Comparison of ENCODE assay signal across 11 cellular contexts in genomic region chr4:169723207-169723606, GRCh38. TPM values are rescaled to one million over a fixed set of nuclear protein-coding genes. Genes with fewer than 3 reads are reported as not detected.
A peak's percentile ranks its signal among the peaks of the same experiment; 100 is the strongest.
DNase-seq lines count a peak whose midpoint lies in the region; ATAC-seq and TF ChIP-seq lines count a peak whose summit lies in the region.
"Had no signal": no experiment of that assay in that cellular context is flagged by ENCODE, and none has a peak within 500 bp of the region (broad histone marks: within the 10 kb centered on the region; RNA-seq: fewer than 3 reads in every experiment).

No MANE protein-coding gene starts in this region.

- intact Hi-C loops in A673 (cut with micrococcal nuclease; ENCODE audit: unreplicated experiment): no loop called here

- H3K4me1 ChIP-seq in A673 (ENCODE audit: insufficient read depth, low read length, poor library complexity, severe bottlenecking) (no peaks in the 10 kb centered on the region), GM23338 (ENCODE audit: insufficient read depth) (no peaks in the 10 kb centered on the region), foreskin keratinocyte (no peaks in the 10 kb centered on the region)

- H3K9ac ChIP-seq in SK-N-MC (ENCODE audit: insufficient read length): peak overlapping the region; percentile 6

- H3K27ac ChIP-seq in A673 (ENCODE audit: low read depth, low read length, poor library complexity, severe bottlenecking) (no peak overlapping the region), GM23338 (ENCODE audit: low read depth) (no peak overlapping the region), SK-N-MC (no peak overlapping the region), foreskin keratinocyte (no peak overlapping the region)

- H3K27me3 ChIP-seq in A673 (replicated peaks; ENCODE audit: insufficient read depth, low read depth, low read length, poor library complexity): no peaks in the 10 kb centered on the region
- no peaks in the 10 kb centered on the region for H3K27me3 ChIP-seq in GM23338 (ENCODE audit: insufficient read depth)
- H3K27me3 ChIP-seq in foreskin keratinocyte: no peaks in the 10 kb centered on the region

- peak; percentile 46 for DNase-seq in A673 (ENCODE audit: low spot score)
- peak; percentile 59 for DNase-seq in GM23338 (ENCODE audit: low spot score)
- no peak for DNase-seq in SK-N-MC (ENCODE audit: low read depth, low spot score)
- DNase-seq in foreskin keratinocyte: no peak
- DNase-seq in anterior cingulate cortex (lab: John Stamatoyannopoulos, UW): no peak
- DNase-seq in MV-4-11 (lab: John Stamatoyannopoulos, UW): no peak
- DNase-seq: activated effector memory CD4-positive, alpha-beta T cell treated with Interleukin-2 at 50 U/mL for 16 hours; NCI-H1417 treated with DMSO at 0.1 percent for 48 hours had no signal

- CTCF ChIA-PET in A673 (lab: Charles Lee): interaction anchor here (1.9 kb wide), 1 partner anchor 110 kb away, joined by 13 read pairs; the partner anchor contains the start of gene NEK1

- no peaks in the 10 kb centered on the region for H3K36me3 ChIP-seq in A673 (ENCODE audit: insufficient read depth, low read length, poor library complexity, severe bottlenecking)
- H3K36me3 ChIP-seq in GM23338 (ENCODE audit: insufficient read depth): no peaks in the 10 kb centered on the region
- peaks cover 7% of the 10 kb centered on the region; the same call in 1 of the 2 replicates for H3K36me3 ChIP-seq in SK-N-MC (ENCODE audit: insufficient read depth, low read length)

- ATAC-seq in GM23338 (peak; percentile 35; the same call in 1 of the 3 replicates), foreskin keratinocyte (no peak), GM19328 (IDR thresholded peaks at IDR 0.05; ENCODE audit: unreplicated experiment) (no peak), GM18858 (IDR thresholded peaks at IDR 0.05; ENCODE audit: unreplicated experiment) (no peak)

- no peaks in the 10 kb centered on the region for H3K9me3 Mint-ChIP-seq in GM23338
- H3K9me3 Mint-ChIP-seq: mesothelial cell of epicardium had no signal

- H3K79me2 ChIP-seq in GM23338 (replicated peaks; ENCODE audit: insufficient read depth): no peaks in the 10 kb centered on the region

- no peak overlapping the region for H3K27ac Mint-ChIP-seq in GM23338
- H3K27ac Mint-ChIP-seq: mesothelial cell of epicardium had no signal

- POLR2A ChIA-PET in A673 (lab: Charles Lee; ENCODE audit: low non-redundant PET): interaction anchor here (0.7 kb wide), 1 partner anchor 12 kb away, joined by 4 read pairs; no protein-coding TSS in a partner anchor

- no peaks in the 10 kb centered on the region for H3K4me1 Mint-ChIP-seq in GM23338
- H3K4me1 Mint-ChIP-seq: mesothelial cell of epicardium had no signal

- H3K27me3 Mint-ChIP-seq in GM23338 (ENCODE audit: insufficient read depth, low read depth, poor library complexity): no peaks in the 10 kb centered on the region

- no peaks in the 10 kb centered on the region for H3K9me3 ChIP-seq in A673 (ENCODE audit: low read depth, low read length, poor library complexity, severe bottlenecking)
- H3K9me3 ChIP-seq in SK-N-MC (ENCODE audit: low read depth, low read length): no peaks in the 10 kb centered on the region

- H3K4me2 ChIP-seq in GM23338: no peak overlapping the region

- no peaks in the 10 kb centered on the region for H3K36me3 Mint-ChIP-seq in GM23338 (ENCODE audit: low read depth)
- H3K36me3 Mint-ChIP-seq: mesothelial cell of epicardium had no signal

- TF ChIP-seq CTCF in A673 (conservative IDR thresholded peaks at IDR 0.05; ENCODE audit: low read depth, low read length) (peak; percentile 65), GM23338 (conservative IDR thresholded peaks at IDR 0.05; ENCODE audit: low read depth in 2 of 2) (peak; percentile 62 to 75), foreskin keratinocyte (conservative IDR thresholded peaks at IDR 0.05) (peak; percentile 42)

- BruUV-seq in A673 (replicated peaks; lab: Mats Ljungman, UMichigan): no TSS peak

- H3K4me3 Mint-ChIP-seq in GM23338: no peak overlapping the region
- H3K4me3 Mint-ChIP-seq: mesothelial cell of epicardium had no signal

- no peak overlapping the region for H2AFZ ChIP-seq in GM23338

- H3K9me2 ChIP-seq in GM23338 (ENCODE audit: insufficient read depth): no peaks in the 10 kb centered on the region

- no peak overlapping the region for H3K4me3 ChIP-seq in A673 (ENCODE audit: low read depth, low read length, poor library complexity, severe bottlenecking)
- H3K4me3 ChIP-seq in GM23338: no peak overlapping the region
- no peak overlapping the region for H3K4me3 ChIP-seq in SK-N-MC

- no peaks in the 10 kb centered on the region for H4K20me1 ChIP-seq in GM23338 (replicated peaks; ENCODE audit: insufficient read depth)

- H3F3A ChIP-seq in GM23338 (replicated peaks; ENCODE audit: low read depth): no peaks in the 10 kb centered on the region

TF ChIP-seq in GM23338, 12 proteins besides CTCF, POLR2A, EP300 and RAD21 (continues in another document):
- TF ChIP-seq ZNF331 (CRISPR knock-in tag; IDR thresholded peaks at IDR 0.05; ENCODE audit: low read depth) (no peak), REST (IDR thresholded peaks at IDR 0.05; ENCODE audit: unreplicated experiment) (no peak), STAT1 (IDR thresholded peaks at IDR 0.05; ENCODE audit: unreplicated experiment) (no peak)

RNA-seq across cellular contexts. Expression of gene HPF1, which starts 34.5 kb away (rescaled TPM):
- total RNA-seq in A673 (2021) (54.4 and 57.0 TPM in 2 replicates), foreskin keratinocyte (25.5 and 26.4 TPM in 2 replicates)
- 37.6 and 57.6 TPM in 2 replicates for total RNA-seq in GM23338 (2014; rRNA removed; shearing (Covaris generic))
- polyA plus RNA-seq in GM23338 (2016; fragmentation: Nextera tagmentation; extraction: Ambion mirVana) (123 and 128 TPM in 2 replicates), foreskin keratinocyte (29.4 and 31.1 TPM in 2 replicates)

Comparison
In these comparisons a context has a peak if more than half of its experiments do, and no peak if none do; other contexts are left out.
1. DNase-seq: peak in A673 (single experiment) and GM23338 (single experiment); none in SK-N-MC (single experiment), foreskin keratinocyte (0 of 2), anterior cingulate cortex (0 of 58) and MV-4-11 (single experiment).
2. Peak in every context shown above with its lines, with median percentiles within 50 percentile points of each other: CTCF ChIP-seq.